In the genomic region with DNA sequence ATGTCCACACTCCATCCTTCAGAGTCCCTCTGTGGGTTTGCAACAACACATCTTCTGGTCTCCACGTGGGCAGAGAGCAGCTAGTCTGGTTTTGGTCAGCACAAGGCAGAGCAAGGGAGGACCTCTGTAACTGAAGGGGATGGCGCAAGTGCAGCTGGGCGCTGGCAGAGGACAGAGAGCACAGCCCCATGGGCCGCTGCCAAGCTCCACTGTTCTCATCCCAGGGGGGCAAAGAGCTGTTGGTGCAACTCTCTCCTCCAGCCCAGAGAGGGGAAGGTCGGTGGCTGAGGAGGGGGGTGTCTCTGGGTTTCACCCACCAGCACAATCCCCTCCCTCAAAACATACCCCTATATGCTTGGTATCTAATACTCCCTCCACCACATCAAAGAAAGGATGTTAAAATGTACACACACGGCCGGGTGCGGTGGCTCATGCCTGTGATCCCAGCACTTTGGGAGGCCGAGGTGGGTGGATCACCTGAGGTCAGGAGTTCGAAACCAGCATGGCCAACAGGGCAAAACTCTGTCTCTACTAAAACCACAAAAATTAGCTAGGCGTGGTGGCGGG, we compare ENCODE assay signal across 1 cellular context.
TF ChIP-seq lines count a peak whose summit lies in the region.

No MANE protein-coding gene starts in this region.

TF ChIP-seq in HepG2, 621 proteins besides CTCF, POLR2A, EP300 and RAD21 (continued from another document and continues in another):
- TF ChIP-seq KIAA2018 (CRISPR knock-in tag; IDR thresholded peaks at IDR 0.05; ENCODE audit: borderline replicate concordance) (no peak), ZSCAN22 (CRISPR knock-in tag; IDR thresholded peaks at IDR 0.05) (no peak), HNRNPLL (IDR thresholded peaks at IDR 0.05; ENCODE audit: low read depth, low read length, poor library complexity, severe bottlenecking) (no peak), ZNF232 (CRISPR knock-in tag; IDR thresholded peaks at IDR 0.05; ENCODE audit: borderline replicate concordance) (no peak), ZNF549 (CRISPR knock-in tag; IDR thresholded peaks at IDR 0.05) (no peak), ZBTB42 (CRISPR knock-in tag; IDR thresholded peaks at IDR 0.05) (no peak), ZHX2 (IDR thresholded peaks at IDR 0.05; ENCODE audit: low read depth) (no peak), ZHX2 (CRISPR knock-in tag; IDR thresholded peaks at IDR 0.05; ENCODE audit: borderline replicate concordance) (no peak), TFDP2 (CRISPR knock-in tag; IDR thresholded peaks at IDR 0.05) (no peak), ZMAT3 (CRISPR knock-in tag; conservative IDR thresholded peaks at IDR 0.05) (no peak), SMYD3 (CRISPR knock-in tag; IDR thresholded peaks at IDR 0.05) (no peak), ZFP36L2 (CRISPR knock-in tag; IDR thresholded peaks at IDR 0.05) (no peak), ZBTB1 (CRISPR knock-in tag; IDR thresholded peaks at IDR 0.05; ENCODE audit: borderline replicate concordance) (no peak), ZNF766 (CRISPR knock-in tag; IDR thresholded peaks at IDR 0.05; ENCODE audit: borderline replicate concordance) (no peak), TCF7L2 (IDR thresholded peaks at IDR 0.05; ENCODE audit: low read depth, low read length) (0 out of 2 replicates have a peak, but pooled peaks have one; percentile 47), ONECUT2 (CRISPR knock-in tag; IDR thresholded peaks at IDR 0.05) (no peak), ZNF121 (CRISPR knock-in tag; IDR thresholded peaks at IDR 0.05) (no peak), NPAS2 (CRISPR knock-in tag; IDR thresholded peaks at IDR 0.05; ENCODE audit: borderline replicate concordance) (no peak), DMAP1 (CRISPR knock-in tag; IDR thresholded peaks at IDR 0.05) (peak; percentile 70), BCL3 (CRISPR knock-in tag; IDR thresholded peaks at IDR 0.05) (no peak), SAP130 (CRISPR knock-in tag; IDR thresholded peaks at IDR 0.05; ENCODE audit: low read depth) (peak; percentile 54), CEBPZ (IDR thresholded peaks at IDR 0.05; ENCODE audit: low read length) (no peak)
- TF ChIP-seq, protein P1, sequence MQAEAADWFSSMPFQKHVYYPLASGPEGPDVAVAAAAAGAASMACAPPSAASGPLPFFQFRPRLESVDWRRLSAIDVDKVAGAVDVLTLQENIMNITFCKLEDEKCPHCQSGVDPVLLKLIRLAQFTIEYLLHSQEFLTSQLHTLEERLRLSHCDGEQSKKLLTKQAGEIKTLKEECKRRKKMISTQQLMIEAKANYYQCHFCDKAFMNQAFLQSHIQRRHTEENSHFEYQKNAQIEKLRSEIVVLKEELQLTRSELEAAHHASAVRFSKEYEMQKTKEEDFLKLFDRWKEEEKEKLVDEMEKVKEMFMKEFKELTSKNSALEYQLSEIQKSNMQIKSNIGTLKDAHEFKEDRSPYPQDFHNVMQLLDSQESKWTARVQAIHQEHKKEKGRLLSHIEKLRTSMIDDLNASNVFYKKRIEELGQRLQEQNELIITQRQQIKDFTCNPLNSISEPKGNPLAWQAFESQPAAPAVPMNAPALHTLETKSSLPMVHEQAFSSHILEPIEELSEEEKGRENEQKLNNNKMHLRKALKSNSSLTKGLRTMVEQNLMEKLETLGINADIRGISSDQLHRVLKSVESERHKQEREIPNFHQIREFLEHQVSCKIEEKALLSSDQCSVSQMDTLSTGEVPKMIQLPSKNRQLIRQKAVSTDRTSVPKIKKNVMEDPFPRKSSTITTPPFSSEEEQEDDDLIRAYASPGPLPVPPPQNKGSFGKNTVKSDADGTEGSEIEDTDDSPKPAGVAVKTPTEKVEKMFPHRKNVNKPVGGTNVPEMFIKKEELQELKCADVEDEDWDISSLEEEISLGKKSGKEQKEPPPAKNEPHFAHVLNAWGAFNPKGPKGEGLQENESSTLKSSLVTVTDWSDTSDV (CRISPR knock-in tag; IDR thresholded peaks at IDR 0.05) = no peak
- TF ChIP-seq, protein P2, sequence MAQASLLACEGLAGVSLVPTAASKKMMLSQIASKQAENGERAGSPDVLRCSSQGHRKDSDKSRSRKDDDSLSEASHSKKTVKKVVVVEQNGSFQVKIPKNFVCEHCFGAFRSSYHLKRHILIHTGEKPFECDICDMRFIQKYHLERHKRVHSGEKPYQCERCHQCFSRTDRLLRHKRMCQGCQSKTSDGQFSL (CRISPR knock-in tag; IDR thresholded peaks at IDR 0.05) = no peak
- TF ChIP-seq, protein P3, sequence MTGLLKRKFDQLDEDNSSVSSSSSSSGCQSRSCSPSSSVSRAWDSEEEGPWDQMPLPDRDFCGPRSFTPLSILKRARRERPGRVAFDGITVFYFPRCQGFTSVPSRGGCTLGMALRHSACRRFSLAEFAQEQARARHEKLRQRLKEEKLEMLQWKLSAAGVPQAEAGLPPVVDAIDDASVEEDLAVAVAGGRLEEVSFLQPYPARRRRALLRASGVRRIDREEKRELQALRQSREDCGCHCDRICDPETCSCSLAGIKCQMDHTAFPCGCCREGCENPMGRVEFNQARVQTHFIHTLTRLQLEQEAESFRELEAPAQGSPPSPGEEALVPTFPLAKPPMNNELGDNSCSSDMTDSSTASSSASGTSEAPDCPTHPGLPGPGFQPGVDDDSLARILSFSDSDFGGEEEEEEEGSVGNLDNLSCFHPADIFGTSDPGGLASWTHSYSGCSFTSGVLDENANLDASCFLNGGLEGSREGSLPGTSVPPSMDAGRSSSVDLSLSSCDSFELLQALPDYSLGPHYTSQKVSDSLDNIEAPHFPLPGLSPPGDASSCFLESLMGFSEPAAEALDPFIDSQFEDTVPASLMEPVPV (CRISPR knock-in tag; IDR thresholded peaks at IDR 0.05) = peak; percentile 44; the same call in 1 of the 2 replicates
